8 cellular contexts compared by ENCODE assay signal in genomic region chr11:6606471-6607189, GRCh38. TPM values are rescaled to one million over a fixed set of nuclear protein-coding genes. Genes with fewer than 3 reads are reported as not detected.
A peak's percentile ranks its signal among the peaks of the same experiment; 100 is the strongest.
DNase-seq lines count a peak whose midpoint lies in the region; ATAC-seq and TF ChIP-seq lines count a peak whose summit lies in the region.

No MANE protein-coding gene starts in this region.

- no peaks in the 10 kb centered on the region for H3K27me3 ChIP-seq in BJ (ENCODE audit: control insufficient read depth, insufficient read depth, low read length)
- no peaks in the 10 kb centered on the region for H3K27me3 ChIP-seq in foreskin keratinocyte
- no peaks in the 10 kb centered on the region for H3K27me3 ChIP-seq in neural cell (ENCODE audit: insufficient read depth, low read depth, low read length)
- H3K27me3 ChIP-seq in upper lobe of right lung = no peaks in the 10 kb centered on the region

- POLR2A ChIA-PET in BJ (lab: Charles Lee) = interaction anchor here (1.0 kb wide), 1 partner anchor 12 kb away, joined by 4 read pairs; the partner anchor contains the start of gene TPP1

- DNase-seq in BJ (ENCODE audit: low read depth) = peak; percentile 80
- peak; percentile 62 for DNase-seq in NCI-H774 (lab: John Stamatoyannopoulos, UW)
- peak; percentile 32 for DNase-seq in activated T-helper 1 cell treated with Interleukin-2 at 50 U/mL for 16 hours (ENCODE audit: low read depth)
- DNase-seq in foreskin keratinocyte = peak; percentile 58 to 74
- DNase-seq in upper lobe of right lung = peak; percentile 91

- no peak for TF ChIP-seq CTCF in BJ (IDR thresholded peaks at IDR 0.05; ENCODE audit: insufficient read depth, low read depth, low read length)
- TF ChIP-seq CTCF in foreskin keratinocyte (conservative IDR thresholded peaks at IDR 0.05) = no peak
- no peak for TF ChIP-seq CTCF in neural cell (IDR thresholded peaks at IDR 0.05; ENCODE audit: poor library complexity, severe bottlenecking)
- TF ChIP-seq CTCF in upper lobe of right lung (IDR thresholded peaks at IDR 0.05) = no peak

- H3F3A ChIP-seq in neural cell (ENCODE audit: insufficient read depth, low read length, poor library complexity, severe bottlenecking) = peaks cover 5% of the 10 kb centered on the region

- TF ChIP-seq EP300 in neural cell (conservative IDR thresholded peaks at IDR 0.05; ENCODE audit: poor library complexity, severe bottlenecking) = no peak

- H3K4me1 ChIP-seq in foreskin keratinocyte = peaks cover 26% of the 10 kb centered on the region
- H3K4me1 ChIP-seq in upper lobe of right lung = peaks cover 53% of the 10 kb centered on the region

- H3K27ac ChIP-seq in foreskin keratinocyte (peak overlapping the region; percentile 27), neural cell (ENCODE audit: low read length) (no peak overlapping the region), upper lobe of right lung (peak overlapping the region; percentile 81)

- peaks cover 47% of the 10 kb centered on the region for H3K79me2 ChIP-seq in neural cell (replicated peaks; ENCODE audit: insufficient read depth, low read length)

- H2AFZ ChIP-seq in neural cell (ENCODE audit: low read depth, low read length) = no peak overlapping the region

- ATAC-seq in GM18858 (IDR thresholded peaks at IDR 0.05; ENCODE audit: unreplicated experiment) (peak; percentile 33), HG03060 (IDR thresholded peaks at IDR 0.05; ENCODE audit: low read depth, unreplicated experiment) (peak; percentile 33), foreskin keratinocyte (peak; percentile 73), upper lobe of right lung (peak; percentile 73)

- CTCF ChIA-PET in BJ (lab: Yijun Ruan, JAX) = interaction anchor here (0.7 to 2.4 kb wide), 8 partner anchors 12 to 244 kb away, joined by 3 to 11 read pairs (median 4); partner anchors contain the start of genes MRPL17 and TPP1

- no peak overlapping the region for H3K9ac ChIP-seq in neural cell (ENCODE audit: low read length)

- no peak for TF ChIP-seq RAD21 in neural cell (conservative IDR thresholded peaks at IDR 0.05)

- intact Hi-C loops in upper lobe of right lung (cut with DNase I) = loop anchor here (5.0 kb wide), 1 partner anchor 76 kb away; the partner anchor contains the start of gene MRPL17

- H3K9me3 ChIP-seq in neural cell (ENCODE audit: low read length) = no peaks in the 10 kb centered on the region
- H3K9me3 ChIP-seq in upper lobe of right lung = no peaks in the 10 kb centered on the region

- H3K4me2 ChIP-seq in neural cell (ENCODE audit: low read length) = no peak overlapping the region

- H3K4me3 ChIP-seq in BJ (ENCODE audit: low read depth, low read length) (no peak overlapping the region; the same call in 1 of the 2 replicates), neural cell (ENCODE audit: low read length) (peak overlapping the region; percentile 19), upper lobe of right lung (peak overlapping the region; percentile 60)

- H3K9me2 ChIP-seq in neural cell (ENCODE audit: insufficient read depth, low read length) = no peaks in the 10 kb centered on the region

- peaks cover 32% of the 10 kb centered on the region for H3K36me3 ChIP-seq in BJ (ENCODE audit: control insufficient read depth, insufficient read depth, low read length)
- no peaks in the 10 kb centered on the region for H3K36me3 ChIP-seq in neural cell (ENCODE audit: insufficient read depth, low read length)
- H3K36me3 ChIP-seq in upper lobe of right lung = peaks cover 39% of the 10 kb centered on the region

- H4K20me1 ChIP-seq in neural cell (ENCODE audit: insufficient read depth) = no peaks in the 10 kb centered on the region

TF ChIP-seq in neural cell, 6 proteins besides CTCF, POLR2A, EP300 and RAD21:
- TF ChIP-seq POLR2AphosphoS5 (IDR thresholded peaks at IDR 0.05) (no peak), SMC3 (conservative IDR thresholded peaks at IDR 0.05; ENCODE audit: poor library complexity) (no peak), REST (IDR thresholded peaks at IDR 0.05; ENCODE audit: borderline replicate concordance) (no peak), EZH2 (IDR thresholded peaks at IDR 0.05; ENCODE audit: borderline replicate concordance, insufficient read depth, low read length, poor library complexity, severe bottlenecking) (no peak)

RNA-seq across cellular contexts. Expression of gene ILK, which starts 3.1 kb away (rescaled TPM):
- 449 and 654 TPM in 2 replicates for polyA plus RNA-seq in BJ (2011; rRNA removed)
- 282 and 375 TPM in 2 replicates for polyA minus RNA-seq in BJ (2011; rRNA and poly(A)+ RNA removed)
- total RNA-seq in foreskin keratinocyte = 143 and 151 TPM in 2 replicates
- 143 and 150 TPM in 2 replicates for polyA plus RNA-seq in foreskin keratinocyte
- 68.8 and 81.3 TPM in 2 replicates for polyA plus RNA-seq in neural cell
- 32.6 and 37.7 TPM in 2 replicates for polyA minus RNA-seq in neural cell
- total RNA-seq in upper lobe of right lung = 148 TPM

RNA-seq across cellular contexts. Expression of gene RRP8, which starts 3.2 kb away (rescaled TPM):
- 9.9 and 14.4 TPM in 2 replicates for polyA plus RNA-seq in BJ (2011; rRNA removed)
- polyA minus RNA-seq in BJ (2011; rRNA and poly(A)+ RNA removed) = 5.9 and 8.6 TPM in 2 replicates
- total RNA-seq in foreskin keratinocyte = 25.0 and 26.1 TPM in 2 replicates
- polyA plus RNA-seq in foreskin keratinocyte = 30.4 and 34.6 TPM in 2 replicates
- polyA plus RNA-seq in neural cell = 23.4 and 26.4 TPM in 2 replicates
- polyA minus RNA-seq in neural cell = 27.5 and 33.5 TPM in 2 replicates
- 17.9 TPM for total RNA-seq in upper lobe of right lung

RNA-seq across cellular contexts. Expression of gene TAF10, which starts 5.4 kb away (rescaled TPM):
- 158 and 205 TPM in 2 replicates for polyA plus RNA-seq in BJ (2011; rRNA removed)
- polyA minus RNA-seq in BJ (2011; rRNA and poly(A)+ RNA removed) = 98.3 and 126 TPM in 2 replicates
- 152 and 171 TPM in 2 replicates for total RNA-seq in foreskin keratinocyte
- polyA plus RNA-seq in foreskin keratinocyte = 195 and 218 TPM in 2 replicates
- 30.9 and 39.7 TPM in 2 replicates for polyA plus RNA-seq in neural cell
- 16.2 and 20.0 TPM in 2 replicates for polyA minus RNA-seq in neural cell
- 87.8 TPM for total RNA-seq in upper lobe of right lung

RNA-seq across cellular contexts. Expression of gene TPP1, which starts 12.6 kb away (rescaled TPM):
- polyA plus RNA-seq in BJ (2011; rRNA removed) = 69.7 and 77.6 TPM in 2 replicates
- polyA minus RNA-seq in BJ (2011; rRNA and poly(A)+ RNA removed) = 48.0 and 60.2 TPM in 2 replicates
- total RNA-seq in foreskin keratinocyte = 36.3 and 43.3 TPM in 2 replicates
- 33.0 and 33.1 TPM in 2 replicates for polyA plus RNA-seq in foreskin keratinocyte
- polyA plus RNA-seq in neural cell = 3.8 and 5.3 TPM in 2 replicates
- polyA minus RNA-seq in neural cell = 9.3 and 17.4 TPM in 2 replicates
- 207 TPM for total RNA-seq in upper lobe of right lung

RNA-seq across cellular contexts. Expression of gene DCHS1, which starts 49.0 kb away (rescaled TPM):
- polyA plus RNA-seq in BJ (2011; rRNA removed) (2.5 and 7.3 TPM in 2 replicates), foreskin keratinocyte (0.02 and 0.03 TPM in 2 replicates), neural cell (30.1 and 42.4 TPM in 2 replicates)
- polyA minus RNA-seq in BJ (2011; rRNA and poly(A)+ RNA removed) = 6.2 and 9.1 TPM in 2 replicates
- total RNA-seq in foreskin keratinocyte (0.03 and 0.11 TPM in 2 replicates), upper lobe of right lung (28.0 TPM)
- polyA minus RNA-seq in neural cell = 113 and 126 TPM in 2 replicates

Comparison
In these comparisons a context has a peak if more than half of its experiments do, and no peak if none do; other contexts are left out.
1. DNase-seq: peak in every context shown above with its lines; median percentile 91 in upper lobe of right lung; 80 in BJ; 66 in foreskin keratinocyte; 62 in NCI-H774; 32 in activated T-helper 1 cell treated with Interleukin-2 at 50 U/mL for 16 hours.